In the genomic region with DNA sequence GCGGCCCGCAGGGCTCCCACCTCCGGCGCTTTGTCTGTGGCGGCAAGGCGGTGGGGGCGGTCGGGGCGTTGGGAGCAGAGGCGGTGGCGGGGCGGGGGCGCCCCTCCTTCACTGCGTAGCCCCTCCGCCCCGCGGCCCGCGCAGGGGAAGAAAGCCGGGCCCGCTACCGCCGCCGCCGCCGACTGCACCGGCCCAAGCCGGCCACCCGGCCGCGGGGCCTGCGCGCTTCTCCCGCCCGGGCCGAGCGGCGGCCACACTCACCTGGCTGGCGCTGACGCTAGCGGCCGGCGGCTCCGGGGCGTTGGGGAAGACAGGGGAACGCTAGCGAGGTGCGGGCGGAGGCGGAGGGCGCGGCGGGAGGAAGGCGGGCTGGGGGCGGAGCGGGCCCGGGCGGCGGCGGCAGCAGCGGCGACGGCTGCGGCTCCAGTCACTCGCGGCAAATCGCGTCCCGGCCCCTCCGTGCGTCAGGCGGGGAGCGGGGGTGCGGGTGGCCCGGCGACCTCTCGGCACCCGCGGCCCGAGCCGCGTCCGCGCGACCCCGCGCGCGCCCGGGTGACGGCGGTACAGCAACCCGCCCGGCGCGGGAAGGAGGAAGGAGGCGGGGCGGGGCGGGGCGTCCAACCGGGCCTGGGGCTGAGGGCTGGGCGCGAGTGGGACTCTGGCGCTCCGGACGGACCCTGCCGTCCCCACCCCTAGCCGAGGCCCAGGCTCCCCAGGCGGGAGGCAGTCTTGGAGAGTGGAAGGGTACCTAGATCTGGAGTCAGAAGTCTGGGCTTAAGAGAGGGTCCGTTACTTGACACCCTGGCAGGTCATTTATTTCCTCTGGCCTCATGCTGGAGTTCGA, we compare ENCODE assay signal across 1 cellular context.
TF ChIP-seq lines count a peak whose summit lies in the region.

A gene with protein sequence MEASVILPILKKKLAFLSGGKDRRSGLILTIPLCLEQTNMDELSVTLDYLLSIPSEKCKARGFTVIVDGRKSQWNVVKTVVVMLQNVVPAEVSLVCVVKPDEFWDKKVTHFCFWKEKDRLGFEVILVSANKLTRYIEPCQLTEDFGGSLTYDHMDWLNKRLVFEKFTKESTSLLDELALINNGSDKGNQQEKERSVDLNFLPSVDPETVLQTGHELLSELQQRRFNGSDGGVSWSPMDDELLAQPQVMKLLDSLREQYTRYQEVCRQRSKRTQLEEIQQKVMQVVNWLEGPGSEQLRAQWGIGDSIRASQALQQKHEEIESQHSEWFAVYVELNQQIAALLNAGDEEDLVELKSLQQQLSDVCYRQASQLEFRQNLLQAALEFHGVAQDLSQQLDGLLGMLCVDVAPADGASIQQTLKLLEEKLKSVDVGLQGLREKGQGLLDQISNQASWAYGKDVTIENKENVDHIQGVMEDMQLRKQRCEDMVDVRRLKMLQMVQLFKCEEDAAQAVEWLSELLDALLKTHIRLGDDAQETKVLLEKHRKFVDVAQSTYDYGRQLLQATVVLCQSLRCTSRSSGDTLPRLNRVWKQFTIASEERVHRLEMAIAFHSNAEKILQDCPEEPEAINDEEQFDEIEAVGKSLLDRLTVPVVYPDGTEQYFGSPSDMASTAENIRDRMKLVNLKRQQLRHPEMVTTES (minus strand): TSS at position 595 of the 844 bp plus-strand sequence. CDS start 72,991 bp downstream, outside the sequence.

TF ChIP-seq in HepG2, 621 proteins besides CTCF, POLR2A, EP300 and RAD21 (continued from another document and continues in another):
- TF ChIP-seq YEATS2 (CRISPR knock-in tag; IDR thresholded peaks at IDR 0.05; ENCODE audit: borderline replicate concordance) (peak; percentile 30; the same call in 1 of the 2 replicates), EEA1 (CRISPR knock-in tag; IDR thresholded peaks at IDR 0.05; ENCODE audit: borderline replicate concordance) (peak; percentile 51; the same call in 1 of the 2 replicates), MAZ (IDR thresholded peaks at IDR 0.05; ENCODE audit: borderline replicate concordance, low read depth, low read length) (no peak), MAZ (CRISPR knock-in tag; IDR thresholded peaks at IDR 0.05; ENCODE audit: low read depth) (peak; percentile 69; the same call in 1 of the 2 replicates), SPEN (CRISPR knock-in tag; IDR thresholded peaks at IDR 0.05; ENCODE audit: low read depth) (peak; percentile 74), ZNF737 (CRISPR knock-in tag; IDR thresholded peaks at IDR 0.05; ENCODE audit: borderline replicate concordance) (no peak), HNRNPUL1 (IDR thresholded peaks at IDR 0.05; ENCODE audit: low read depth, low read length) (no peak), TCF7 (IDR thresholded peaks at IDR 0.05; ENCODE audit: low read depth) (no peak), MEIS1 (CRISPR knock-in tag; IDR thresholded peaks at IDR 0.05; ENCODE audit: borderline replicate concordance) (0 out of 2 replicates have a peak, but pooled peaks have one; percentile 51), ZNF550 (CRISPR knock-in tag; IDR thresholded peaks at IDR 0.05; ENCODE audit: borderline replicate concordance) (no peak), KLF13 (CRISPR knock-in tag; IDR thresholded peaks at IDR 0.05) (no peak), RXRA (CRISPR knock-in tag; IDR thresholded peaks at IDR 0.05) (peak; percentile 65), RFX1 (IDR thresholded peaks at IDR 0.05) (no peak), U2AF1 (optimal IDR thresholded peaks at IDR 0.05; ENCODE audit: low read depth, low read length) (no peak), RNF2 (conservative IDR thresholded peaks at IDR 0.05; ENCODE audit: low read depth) (no peak; the same call in 1 of the 2 replicates), ZMYM4 (CRISPR knock-in tag; IDR thresholded peaks at IDR 0.05) (no peak; the same call in none of the 2 replicates), ATF7 (IDR thresholded peaks at IDR 0.05) (no peak), ATF7 (CRISPR knock-in tag; IDR thresholded peaks at IDR 0.05) (no peak), ZNF17 (CRISPR knock-in tag; IDR thresholded peaks at IDR 0.05) (no peak), SAP130 (CRISPR knock-in tag; IDR thresholded peaks at IDR 0.05; ENCODE audit: low read depth) (peak; percentile 52), ZNF652 (CRISPR knock-in tag; IDR thresholded peaks at IDR 0.05; ENCODE audit: borderline replicate concordance, low read depth) (no peak), SAFB2 (CRISPR knock-in tag; IDR thresholded peaks at IDR 0.05; ENCODE audit: borderline replicate concordance, low read depth) (0 out of 2 replicates have a peak, but pooled peaks have one; percentile 25), ERF (CRISPR knock-in tag; IDR thresholded peaks at IDR 0.05) (peak; percentile 82; the same call in 1 of the 2 replicates), ARHGAP35 (CRISPR knock-in tag; IDR thresholded peaks at IDR 0.05; ENCODE audit: borderline replicate concordance) (no peak), KDM2A (CRISPR knock-in tag; IDR thresholded peaks at IDR 0.05; ENCODE audit: borderline replicate concordance, low read depth) (peak; percentile 59; the same call in 1 of the 2 replicates), SMAD1 (CRISPR knock-in tag; IDR thresholded peaks at IDR 0.05; ENCODE audit: borderline replicate concordance, low read depth) (0 out of 2 replicates have a peak, but pooled peaks have one; percentile 39), TMF1 (CRISPR knock-in tag; IDR thresholded peaks at IDR 0.05; ENCODE audit: low read depth) (peak; percentile 0; the same call in 1 of the 2 replicates), NFKBIZ (CRISPR knock-in tag; IDR thresholded peaks at IDR 0.05) (0 out of 2 replicates have a peak, but pooled peaks have one; percentile 22), ZNF331 (CRISPR knock-in tag; IDR thresholded peaks at IDR 0.05) (0 out of 2 replicates have a peak, but pooled peaks have one; percentile 7)
- TF ChIP-seq, protein P1, sequence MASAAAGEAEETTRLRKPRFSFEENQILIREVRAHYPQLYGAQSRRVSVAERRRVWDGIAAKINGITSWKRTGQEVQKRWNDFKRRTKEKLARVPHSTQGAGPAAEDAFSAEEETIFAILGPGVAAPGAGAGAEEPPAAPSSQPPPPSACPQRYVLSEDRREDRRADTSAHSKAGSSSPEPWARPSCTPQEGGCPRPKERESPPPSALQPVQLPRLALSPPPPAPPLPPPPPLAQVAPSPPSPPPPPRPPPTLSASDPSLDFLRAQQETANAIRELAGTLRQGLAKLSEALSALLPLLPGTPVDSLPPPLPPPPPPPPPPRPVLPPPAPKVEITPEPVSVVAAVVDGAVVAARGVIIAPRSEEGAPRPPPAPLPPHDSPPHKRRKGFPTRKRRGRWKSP (CRISPR knock-in tag; IDR thresholded peaks at IDR 0.05): peak; percentile 91; the same call in 1 of the 2 replicates
- TF ChIP-seq, protein P2, sequence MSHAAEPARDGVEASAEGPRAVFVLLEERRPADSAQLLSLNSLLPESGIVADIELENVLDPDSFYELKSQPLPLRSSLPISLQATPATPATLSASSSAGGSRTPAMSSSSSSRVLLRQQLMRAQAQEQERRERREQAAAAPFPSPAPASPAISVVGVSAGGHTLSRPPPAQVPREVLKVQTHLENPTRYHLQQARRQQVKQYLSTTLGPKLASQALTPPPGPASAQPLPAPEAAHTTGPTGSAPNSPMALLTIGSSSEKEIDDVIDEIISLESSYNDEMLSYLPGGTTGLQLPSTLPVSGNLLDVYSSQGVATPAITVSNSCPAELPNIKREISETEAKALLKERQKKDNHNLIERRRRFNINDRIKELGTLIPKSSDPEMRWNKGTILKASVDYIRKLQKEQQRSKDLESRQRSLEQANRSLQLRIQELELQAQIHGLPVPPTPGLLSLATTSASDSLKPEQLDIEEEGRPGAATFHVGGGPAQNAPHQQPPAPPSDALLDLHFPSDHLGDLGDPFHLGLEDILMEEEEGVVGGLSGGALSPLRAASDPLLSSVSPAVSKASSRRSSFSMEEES (CRISPR knock-in tag; IDR thresholded peaks at IDR 0.05): peak; percentile 52; the same call in 1 of the 2 replicates
- TF ChIP-seq, protein P3, sequence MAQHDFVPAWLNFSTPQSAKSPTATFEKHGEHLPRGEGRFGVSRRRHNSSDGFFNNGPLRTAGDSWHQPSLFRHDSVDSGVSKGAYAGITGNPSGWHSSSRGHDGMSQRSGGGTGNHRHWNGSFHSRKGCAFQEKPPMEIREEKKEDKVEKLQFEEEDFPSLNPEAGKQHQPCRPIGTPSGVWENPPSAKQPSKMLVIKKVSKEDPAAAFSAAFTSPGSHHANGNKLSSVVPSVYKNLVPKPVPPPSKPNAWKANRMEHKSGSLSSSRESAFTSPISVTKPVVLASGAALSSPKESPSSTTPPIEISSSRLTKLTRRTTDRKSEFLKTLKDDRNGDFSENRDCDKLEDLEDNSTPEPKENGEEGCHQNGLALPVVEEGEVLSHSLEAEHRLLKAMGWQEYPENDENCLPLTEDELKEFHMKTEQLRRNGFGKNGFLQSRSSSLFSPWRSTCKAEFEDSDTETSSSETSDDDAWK (CRISPR knock-in tag; IDR thresholded peaks at IDR 0.05): no peak
- TF ChIP-seq, protein P4, sequence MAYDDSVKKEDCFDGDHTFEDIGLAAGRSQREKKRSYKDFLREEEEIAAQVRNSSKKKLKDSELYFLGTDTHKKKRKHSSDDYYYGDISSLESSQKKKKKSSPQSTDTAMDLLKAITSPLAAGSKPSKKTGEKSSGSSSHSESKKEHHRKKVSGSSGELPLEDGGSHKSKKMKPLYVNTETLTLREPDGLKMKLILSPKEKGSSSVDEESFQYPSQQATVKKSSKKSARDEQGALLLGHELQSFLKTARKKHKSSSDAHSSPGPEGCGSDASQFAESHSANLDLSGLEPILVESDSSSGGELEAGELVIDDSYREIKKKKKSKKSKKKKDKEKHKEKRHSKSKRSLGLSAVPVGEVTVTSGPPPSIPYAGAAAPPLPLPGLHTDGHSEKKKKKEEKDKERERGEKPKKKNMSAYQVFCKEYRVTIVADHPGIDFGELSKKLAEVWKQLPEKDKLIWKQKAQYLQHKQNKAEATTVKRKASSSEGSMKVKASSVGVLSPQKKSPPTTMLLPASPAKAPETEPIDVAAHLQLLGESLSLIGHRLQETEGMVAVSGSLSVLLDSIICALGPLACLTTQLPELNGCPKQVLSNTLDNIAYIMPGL (CRISPR knock-in tag; IDR thresholded peaks at IDR 0.05; ENCODE audit: borderline replicate concordance in 1 of 2, low read depth in 1 of 2): peak in 1 of 2 experiments; percentile 44; a peak in 3 of 4 replicates
- TF ChIP-seq, protein P5, sequence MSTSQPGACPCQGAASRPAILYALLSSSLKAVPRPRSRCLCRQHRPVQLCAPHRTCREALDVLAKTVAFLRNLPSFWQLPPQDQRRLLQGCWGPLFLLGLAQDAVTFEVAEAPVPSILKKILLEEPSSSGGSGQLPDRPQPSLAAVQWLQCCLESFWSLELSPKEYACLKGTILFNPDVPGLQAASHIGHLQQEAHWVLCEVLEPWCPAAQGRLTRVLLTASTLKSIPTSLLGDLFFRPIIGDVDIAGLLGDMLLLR (CRISPR knock-in tag; IDR thresholded peaks at IDR 0.05): no peak
- TF ChIP-seq, protein P6, sequence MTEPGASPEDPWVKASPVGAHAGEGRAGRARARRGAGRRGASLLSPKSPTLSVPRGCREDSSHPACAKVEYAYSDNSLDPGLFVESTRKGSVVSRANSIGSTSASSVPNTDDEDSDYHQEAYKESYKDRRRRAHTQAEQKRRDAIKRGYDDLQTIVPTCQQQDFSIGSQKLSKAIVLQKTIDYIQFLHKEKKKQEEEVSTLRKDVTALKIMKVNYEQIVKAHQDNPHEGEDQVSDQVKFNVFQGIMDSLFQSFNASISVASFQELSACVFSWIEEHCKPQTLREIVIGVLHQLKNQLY (CRISPR knock-in tag; IDR thresholded peaks at IDR 0.05): no peak
- TF ChIP-seq, protein P7, sequence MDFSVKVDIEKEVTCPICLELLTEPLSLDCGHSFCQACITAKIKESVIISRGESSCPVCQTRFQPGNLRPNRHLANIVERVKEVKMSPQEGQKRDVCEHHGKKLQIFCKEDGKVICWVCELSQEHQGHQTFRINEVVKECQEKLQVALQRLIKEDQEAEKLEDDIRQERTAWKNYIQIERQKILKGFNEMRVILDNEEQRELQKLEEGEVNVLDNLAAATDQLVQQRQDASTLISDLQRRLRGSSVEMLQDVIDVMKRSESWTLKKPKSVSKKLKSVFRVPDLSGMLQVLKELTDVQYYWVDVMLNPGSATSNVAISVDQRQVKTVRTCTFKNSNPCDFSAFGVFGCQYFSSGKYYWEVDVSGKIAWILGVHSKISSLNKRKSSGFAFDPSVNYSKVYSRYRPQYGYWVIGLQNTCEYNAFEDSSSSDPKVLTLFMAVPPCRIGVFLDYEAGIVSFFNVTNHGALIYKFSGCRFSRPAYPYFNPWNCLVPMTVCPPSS (IDR thresholded peaks at IDR 0.05): no peak
- TF ChIP-seq, protein P8, sequence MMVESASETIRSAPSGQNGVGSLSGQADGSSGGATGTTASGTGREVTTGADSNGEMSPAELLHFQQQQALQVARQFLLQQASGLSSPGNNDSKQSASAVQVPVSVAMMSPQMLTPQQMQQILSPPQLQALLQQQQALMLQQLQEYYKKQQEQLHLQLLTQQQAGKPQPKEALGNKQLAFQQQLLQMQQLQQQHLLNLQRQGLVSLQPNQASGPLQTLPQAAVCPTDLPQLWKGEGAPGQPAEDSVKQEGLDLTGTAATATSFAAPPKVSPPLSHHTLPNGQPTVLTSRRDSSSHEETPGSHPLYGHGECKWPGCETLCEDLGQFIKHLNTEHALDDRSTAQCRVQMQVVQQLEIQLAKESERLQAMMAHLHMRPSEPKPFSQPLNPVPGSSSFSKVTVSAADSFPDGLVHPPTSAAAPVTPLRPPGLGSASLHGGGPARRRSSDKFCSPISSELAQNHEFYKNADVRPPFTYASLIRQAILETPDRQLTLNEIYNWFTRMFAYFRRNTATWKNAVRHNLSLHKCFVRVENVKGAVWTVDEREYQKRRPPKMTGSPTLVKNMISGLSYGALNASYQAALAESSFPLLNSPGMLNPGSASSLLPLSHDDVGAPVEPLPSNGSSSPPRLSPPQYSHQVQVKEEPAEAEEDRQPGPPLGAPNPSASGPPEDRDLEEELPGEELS (CRISPR knock-in tag; IDR thresholded peaks at IDR 0.05): peak; percentile 39; the same call in 1 of the 2 replicates
- TF ChIP-seq, protein P9, sequence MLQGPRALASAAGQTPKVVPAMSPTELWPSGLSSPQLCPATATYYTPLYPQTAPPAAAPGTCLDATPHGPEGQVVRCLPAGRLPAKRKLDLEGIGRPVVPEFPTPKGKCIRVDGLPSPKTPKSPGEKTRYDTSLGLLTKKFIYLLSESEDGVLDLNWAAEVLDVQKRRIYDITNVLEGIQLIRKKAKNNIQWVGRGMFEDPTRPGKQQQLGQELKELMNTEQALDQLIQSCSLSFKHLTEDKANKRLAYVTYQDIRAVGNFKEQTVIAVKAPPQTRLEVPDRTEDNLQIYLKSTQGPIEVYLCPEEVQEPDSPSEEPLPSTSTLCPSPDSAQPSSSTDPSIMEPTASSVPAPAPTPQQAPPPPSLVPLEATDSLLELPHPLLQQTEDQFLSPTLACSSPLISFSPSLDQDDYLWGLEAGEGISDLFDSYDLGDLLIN (CRISPR knock-in tag; IDR thresholded peaks at IDR 0.05; ENCODE audit: borderline replicate concordance): no peak
- TF ChIP-seq, protein P10, sequence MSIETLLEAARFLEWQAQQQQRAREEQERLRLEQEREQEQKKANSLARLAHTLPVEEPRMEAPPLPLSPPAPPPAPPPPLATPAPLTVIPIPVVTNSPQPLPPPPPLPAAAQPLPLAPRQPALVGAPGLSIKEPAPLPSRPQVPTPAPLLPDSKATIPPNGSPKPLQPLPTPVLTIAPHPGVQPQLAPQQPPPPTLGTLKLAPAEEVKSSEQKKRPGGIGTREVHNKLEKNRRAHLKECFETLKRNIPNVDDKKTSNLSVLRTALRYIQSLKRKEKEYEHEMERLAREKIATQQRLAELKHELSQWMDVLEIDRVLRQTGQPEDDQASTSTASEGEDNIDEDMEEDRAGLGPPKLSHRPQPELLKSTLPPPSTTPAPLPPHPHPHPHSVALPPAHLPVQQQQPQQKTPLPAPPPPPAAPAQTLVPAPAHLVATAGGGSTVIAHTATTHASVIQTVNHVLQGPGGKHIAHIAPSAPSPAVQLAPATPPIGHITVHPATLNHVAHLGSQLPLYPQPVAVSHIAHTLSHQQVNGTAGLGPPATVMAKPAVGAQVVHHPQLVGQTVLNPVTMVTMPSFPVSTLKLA (IDR thresholded peaks at IDR 0.05): no peak
